Comparison of ENCODE assay signal across 8 cellular contexts in the genomic region with DNA sequence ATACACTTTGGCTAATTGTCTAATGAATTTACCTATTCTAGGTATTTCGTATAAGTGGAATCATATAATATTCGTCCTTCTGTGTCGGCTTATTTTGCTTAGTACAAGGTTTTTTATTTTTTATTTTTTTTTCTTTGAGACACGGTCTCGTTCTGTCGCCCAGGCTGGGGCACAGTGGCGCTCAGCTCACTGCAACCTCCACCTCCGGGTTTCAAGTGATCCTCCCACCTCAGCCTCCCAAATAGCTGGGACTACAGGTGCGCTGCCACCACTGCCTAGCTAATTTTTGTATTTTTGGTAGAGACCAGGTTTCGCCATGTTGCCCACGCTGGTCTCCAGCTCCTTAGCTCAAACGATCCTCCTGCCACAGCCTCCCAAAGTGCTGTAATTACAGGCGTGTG. TPM values are rescaled to one million over a fixed set of nuclear protein-coding genes. Genes with fewer than 3 reads are reported as not detected.
A peak's percentile ranks its signal among the peaks of the same experiment; 100 is the strongest.
DNase-seq lines count a peak whose midpoint lies in the region; ATAC-seq and TF ChIP-seq lines count a peak whose summit lies in the region.

No MANE protein-coding gene starts in this region.

- H3K4me2 ChIP-seq in OCI-LY1 (ENCODE audit: low read length) (peak overlapping the region; percentile 95), osteoblast (ENCODE audit: insufficient read depth, low read length) (peak overlapping the region; percentile 86)

- peak overlapping the region; percentile 100 for H3K27ac Mint-ChIP-seq in CD14-positive monocyte

- H3F3A ChIP-seq in OCI-LY1 (ENCODE audit: insufficient read depth, low read length), result peaks cover 18% of the 10 kb centered on the region

- H3K27ac ChIP-seq in OCI-LY1 (ENCODE audit: low read depth, low read length, poor library complexity, severe bottlenecking), result peak overlapping the region; percentile 97
- peak overlapping the region; percentile 99 for H3K27ac ChIP-seq in effector memory CD4-positive, alpha-beta T cell (ENCODE audit: insufficient read depth, low read length, poor library complexity, severe bottlenecking)
- H3K27ac ChIP-seq in osteoblast (ENCODE audit: low read depth, low read length), result peak overlapping the region; percentile 94

- no peaks in the 10 kb centered on the region for H3K36me3 Mint-ChIP-seq in CD14-positive monocyte

- H3K36me3 ChIP-seq in OCI-LY1 (ENCODE audit: insufficient read depth, low read length), result no peaks in the 10 kb centered on the region
- H3K36me3 ChIP-seq in effector memory CD4-positive, alpha-beta T cell (ENCODE audit: control insufficient read depth, insufficient read depth, low read length), result no peaks in the 10 kb centered on the region
- no peaks in the 10 kb centered on the region for H3K36me3 ChIP-seq in osteoblast (ENCODE audit: insufficient read depth, low read length)

- H3K79me2 ChIP-seq in OCI-LY1 (ENCODE audit: insufficient read depth, low read length), result no peaks in the 10 kb centered on the region
- no peaks in the 10 kb centered on the region for H3K79me2 ChIP-seq in osteoblast (ENCODE audit: insufficient read depth, low read length)

- DNase-seq in CD14-positive monocyte (ENCODE audit: low spot score) (no peak), osteoblast (ENCODE audit: insufficient read length, low spot score, missing footprints) (no peak), NCI-H774 (lab: John Stamatoyannopoulos, UW) (no peak), LoVo (ENCODE audit: low spot score) (no peak)
- no peak for DNase-seq in effector memory CD4-positive, alpha-beta T cell

- no peaks in the 10 kb centered on the region for H3K9me3 Mint-ChIP-seq in CD14-positive monocyte

- peak overlapping the region; percentile 86 to 96 for H3K4me3 Mint-ChIP-seq in CD14-positive monocyte

- peak overlapping the region; percentile 83 for H3K9ac ChIP-seq in OCI-LY1 (ENCODE audit: low read length)

- H3K9me3 ChIP-seq in OCI-LY1 (ENCODE audit: low read length), result no peaks in the 10 kb centered on the region
- H3K9me3 ChIP-seq in effector memory CD4-positive, alpha-beta T cell (ENCODE audit: control insufficient read depth, low read length), result no peaks in the 10 kb centered on the region
- no peaks in the 10 kb centered on the region for H3K9me3 ChIP-seq in osteoblast (ENCODE audit: low read depth, low read length)

- H3K4me1 ChIP-seq in OCI-LY1 (ENCODE audit: insufficient read depth, low read length, severe bottlenecking) (peaks cover 83% of the 10 kb centered on the region), osteoblast (ENCODE audit: insufficient read depth, low read length) (peaks cover 16% of the 10 kb centered on the region)
- H3K4me1 ChIP-seq in effector memory CD4-positive, alpha-beta T cell (ENCODE audit: control insufficient read depth, insufficient read depth, low read length, poor library complexity, severe bottlenecking), result peaks cover 40% of the 10 kb centered on the region

- no peak for TF ChIP-seq CTCF in CD14-positive monocyte (IDR thresholded peaks at IDR 0.05)
- no peak for TF ChIP-seq CTCF in OCI-LY1 (IDR thresholded peaks at IDR 0.05; ENCODE audit: low read length)
- no peak for TF ChIP-seq CTCF in osteoblast (IDR thresholded peaks at IDR 0.05; ENCODE audit: extremely low read depth, low read depth, low read length)

- intact Hi-C loops in CD14-positive monocyte (cut with micrococcal nuclease), result loop anchor here in 1 of 2 donors (2.0 kb wide), 1 partner anchor 15 kb away; no protein-coding TSS in a partner anchor

- peak overlapping the region; percentile 70 for H3K4me3 ChIP-seq in OCI-LY1 (ENCODE audit: low read depth, low read length, poor library complexity, severe bottlenecking)
- peak overlapping the region; percentile 66 for H3K4me3 ChIP-seq in effector memory CD4-positive, alpha-beta T cell (ENCODE audit: insufficient read depth, low read depth, low read length, poor library complexity, severe bottlenecking)
- H3K4me3 ChIP-seq in osteoblast (ENCODE audit: insufficient read depth, low read length), result peak overlapping the region; percentile 73

- no peaks in the 10 kb centered on the region for H3K27me3 ChIP-seq in OCI-LY1 (ENCODE audit: insufficient read depth, low read length)
- no peaks in the 10 kb centered on the region for H3K27me3 ChIP-seq in effector memory CD4-positive, alpha-beta T cell (replicated peaks; ENCODE audit: control insufficient read depth, insufficient read depth, low read length, poor library complexity, severe bottlenecking)
- no peaks in the 10 kb centered on the region for H3K27me3 ChIP-seq in osteoblast (ENCODE audit: insufficient read depth, low read length)

- ATAC-seq in HG03135 (IDR thresholded peaks at IDR 0.05; ENCODE audit: unreplicated experiment) (no peak), GM21447 (IDR thresholded peaks at IDR 0.05; ENCODE audit: unreplicated experiment) (no peak)

- H4K20me1 ChIP-seq in OCI-LY1 (ENCODE audit: insufficient read depth, low read length), result no peaks in the 10 kb centered on the region
- H4K20me1 ChIP-seq in osteoblast (ENCODE audit: insufficient read depth, low read length), result no peaks in the 10 kb centered on the region

- peaks cover 0 to 4% (median 0%) of the 10 kb centered on the region in 3 donors for H3K27me3 Mint-ChIP-seq in CD14-positive monocyte (ENCODE audit: low read depth in 3 of 3)

- no peak overlapping the region for H2AFZ ChIP-seq in OCI-LY1 (ENCODE audit: low read length)
- H2AFZ ChIP-seq in osteoblast (ENCODE audit: low read length), result peak overlapping the region; percentile 86

- H3K4me1 Mint-ChIP-seq in CD14-positive monocyte, result peaks cover 67% of the 10 kb centered on the region

- no peaks in the 10 kb centered on the region for H3K9me2 ChIP-seq in OCI-LY1 (ENCODE audit: low read depth, low read length)

RNA-seq across cellular contexts. Expression of gene PCBP1, which starts 38.2 kb away (rescaled TPM):
- 100 to 1,000 TPM; 178 to 194 TPM for polyA plus RNA-seq in CD14-positive monocyte
- 55.7 and 70.7 TPM in 2 replicates for total RNA-seq in osteoblast
